ENCODE assay signal across 12 cellular contexts in genomic region chr13:110702591-110703526, GRCh38. TPM values are rescaled to one million over a fixed set of nuclear protein-coding genes. Genes with fewer than 3 reads are reported as not detected.
A peak's percentile ranks its signal among the peaks of the same experiment; 100 is the strongest.
DNase-seq lines count a peak whose midpoint lies in the region; ATAC-seq and TF ChIP-seq lines count a peak whose summit lies in the region.
"Had no signal": no experiment of that assay in that cellular context is flagged by ENCODE, and none has a peak within 500 bp of the region (broad histone marks: within the 10 kb centered on the region; RNA-seq: fewer than 3 reads in every experiment).

No MANE protein-coding gene starts in this region.

- H3K9me3 Mint-ChIP-seq in activated naive CD8-positive, alpha-beta T cell treated with anti-CD3 and anti-CD28 coated beads, Interleukin-2, amount 50 U/mL, for 24 hours, result no peaks in the 10 kb centered on the region
- H3K9me3 Mint-ChIP-seq: activated CD4-positive, alpha-beta memory T cell treated with anti-CD3 and anti-CD28 coated beads, Interleukin-2, amount 10 ng/mL, durations not matched to agents 7 days and 5 days had no signal

- no peak for ATAC-seq in activated naive CD8-positive, alpha-beta T cell treated with anti-CD3 and anti-CD28 coated beads, Interleukin-2, amount 50 U/mL, for 24 hours
- ATAC-seq in HG03378 (IDR thresholded peaks at IDR 0.05; ENCODE audit: unreplicated experiment) (no peak), esophagus mucosa (no peak)

- WGBS in mesendoderm (ENCODE audit: extremely low coverage, insufficient coverage, low lambda C conversion rate), result no CpG with 5 or more reads among the region's 15 CpGs

- H3K27me3 ChIP-seq in H7 (ENCODE audit: control insufficient read depth, insufficient read depth, low read length), result no peaks in the 10 kb centered on the region
- H3K27me3 ChIP-seq in mesendoderm (ENCODE audit: insufficient read depth, low read length, poor library complexity), result no peaks in the 10 kb centered on the region
- H3K27me3 ChIP-seq: SJSA1 had no signal

- H3K4me2 ChIP-seq in mesendoderm (ENCODE audit: low read length), result no peak overlapping the region

- peak overlapping the region; percentile 39 for H3K56ac ChIP-seq in mesendoderm (ENCODE audit: low read length)

- H2BK5ac ChIP-seq in mesendoderm (ENCODE audit: low read length), result no peak overlapping the region

- H3K18ac ChIP-seq in mesendoderm (ENCODE audit: low read length), result no peak overlapping the region

- H3K27ac Mint-ChIP-seq in activated naive CD8-positive, alpha-beta T cell treated with anti-CD3 and anti-CD28 coated beads, Interleukin-2, amount 50 U/mL, for 24 hours, result peak overlapping the region; percentile 30
- H3K27ac Mint-ChIP-seq: activated CD4-positive, alpha-beta memory T cell treated with anti-CD3 and anti-CD28 coated beads, Interleukin-2, amount 10 ng/mL, durations not matched to agents 7 days and 5 days had no signal

- peaks cover 63% of the 10 kb centered on the region for H3K4me1 Mint-ChIP-seq in activated naive CD8-positive, alpha-beta T cell treated with anti-CD3 and anti-CD28 coated beads, Interleukin-2, amount 50 U/mL, for 24 hours

- H3K27me3 Mint-ChIP-seq in activated naive CD8-positive, alpha-beta T cell treated with anti-CD3 and anti-CD28 coated beads, Interleukin-2, amount 50 U/mL, for 24 hours, result no peaks in the 10 kb centered on the region
- H3K27me3 Mint-ChIP-seq: activated CD4-positive, alpha-beta memory T cell treated with anti-CD3 and anti-CD28 coated beads, Interleukin-2, amount 10 ng/mL, durations not matched to agents 7 days and 5 days had no signal

- no peak overlapping the region for H2AK5ac ChIP-seq in mesendoderm (ENCODE audit: low read length)

- no peak overlapping the region for H4K8ac ChIP-seq in mesendoderm (ENCODE audit: low read depth, low read length)

- H3K36me3 Mint-ChIP-seq in activated naive CD8-positive, alpha-beta T cell treated with anti-CD3 and anti-CD28 coated beads, Interleukin-2, amount 50 U/mL, for 24 hours (ENCODE audit: low read depth), result peaks cover 42% of the 10 kb centered on the region

- H3K4me3 Mint-ChIP-seq in activated naive CD8-positive, alpha-beta T cell treated with anti-CD3 and anti-CD28 coated beads, Interleukin-2, amount 50 U/mL, for 24 hours, result no peak overlapping the region
- H3K4me3 Mint-ChIP-seq: activated CD4-positive, alpha-beta memory T cell treated with anti-CD3 and anti-CD28 coated beads, Interleukin-2, amount 10 ng/mL, durations not matched to agents 7 days and 5 days had no signal

- H3K79me2 ChIP-seq in mesendoderm (ENCODE audit: control insufficient read depth, insufficient read depth, low read length), result peaks cover 5% of the 10 kb centered on the region

- peak overlapping the region; percentile 30 for H3K23ac ChIP-seq in mesendoderm (ENCODE audit: low read length)

- H3K4ac ChIP-seq in mesendoderm (ENCODE audit: low read depth, low read length), result no peak overlapping the region

- TF ChIP-seq CTCF in GM10266 (IDR thresholded peaks at IDR 0.05; ENCODE audit: control insufficient read depth, insufficient read depth, low read depth, missing control alignments), result no peak

- no peak overlapping the region for H3K27ac ChIP-seq in mesendoderm (ENCODE audit: low read depth, low read length)
- H3K27ac ChIP-seq: left ventricle myocardium inferior, SJSA1 had no signal

- DNase-seq in AML-193 (lab: John Stamatoyannopoulos, UW) (peak; percentile 44 to 64), H7 (peak; percentile 30), mesendoderm (no peak), GM10266 (ENCODE audit: extremely low spot score) (no peak), nucleus accumbens (lab: John Stamatoyannopoulos, UW) (no peak)
- no peak for DNase-seq in activated naive CD8-positive, alpha-beta T cell treated with anti-CD3 and anti-CD28 coated beads, Interleukin-2, amount 50 U/mL, for 24 hours
- DNase-seq: activated CD4-positive, alpha-beta memory T cell treated with anti-CD3 and anti-CD28 coated beads, Interleukin-2, amount 10 ng/mL, durations not matched to agents 7 days and 5 days; left ventricle myocardium inferior; NCI-H345 had no signal

- H3K9ac ChIP-seq in mesendoderm (ENCODE audit: low read length), result no peak overlapping the region

- peaks cover 12% of the 10 kb centered on the region for H3K79me1 ChIP-seq in mesendoderm (ENCODE audit: low read length)

- peaks cover 4% of the 10 kb centered on the region for H3K4me1 ChIP-seq in mesendoderm (ENCODE audit: control insufficient read depth, low read depth, low read length)

- H3K36me3 ChIP-seq in H7 (replicated peaks; ENCODE audit: control insufficient read depth, insufficient read depth, low read length), result peaks cover 13% of the 10 kb centered on the region
- H3K36me3 ChIP-seq in mesendoderm (ENCODE audit: control insufficient read depth, insufficient read depth, low read length), result peaks cover 5% of the 10 kb centered on the region

- H4K5ac ChIP-seq in mesendoderm (ENCODE audit: low read length), result no peak overlapping the region

- H2BK15ac ChIP-seq in mesendoderm (replicated peaks; ENCODE audit: low read depth), result no peak overlapping the region

- H3K4me3 ChIP-seq in H7 (ENCODE audit: insufficient read depth, low read depth, low read length) (no peak overlapping the region), mesendoderm (ENCODE audit: low read length) (no peak overlapping the region)
- H3K4me3 ChIP-seq: left ventricle myocardium inferior, SJSA1 had no signal

- no peak overlapping the region for H2BK120ac ChIP-seq in mesendoderm (ENCODE audit: low read depth, low read length)

RNA-seq across cellular contexts. Expression of gene CARS2, which starts 3.1 kb away (rescaled TPM):
- 40.0 and 44.3 TPM in 2 replicates for total RNA-seq in H7 (2014; rRNA removed; shearing (Covaris generic))
- polyA plus RNA-seq in mesendoderm (2013, experiment 1 of 2), result 25.5 TPM
- 25.7 TPM for polyA plus RNA-seq in mesendoderm (2013, experiment 2 of 2)
- total RNA-seq in esophagus mucosa, result 35.5 TPM

RNA-seq across cellular contexts. Expression of gene ING1, which starts 10.6 kb away (rescaled TPM):
- total RNA-seq in H7 (2014; rRNA removed; shearing (Covaris generic)), result 21.7 and 23.1 TPM in 2 replicates
- polyA plus RNA-seq in mesendoderm (2013, experiment 1 of 2), result 21.0 TPM
- polyA plus RNA-seq in mesendoderm (2013, experiment 2 of 2), result 19.7 TPM
- 4.3 TPM for total RNA-seq in esophagus mucosa

Comparison
In these comparisons a context has a peak if more than half of its experiments do, and no peak if none do; other contexts are left out.
1. DNase-seq: peak in AML-193 (2 of 2) and H7 (single experiment); none in activated naive CD8-positive, alpha-beta T cell treated with anti-CD3 and anti-CD28 coated beads, Interleukin-2, amount 50 U/mL, for 24 hours (single experiment), mesendoderm (single experiment), GM10266 (single experiment) and nucleus accumbens (0 of 56).